ENCODE assay signal across 1 cellular context in genomic region chr2:82789886-82790276, GRCh38.
TF ChIP-seq lines count a peak whose summit lies in the region.

No MANE protein-coding gene starts in this region.

TF ChIP-seq in A549, 52 proteins besides CTCF, POLR2A, EP300 and RAD21:
- no peak for TF ChIP-seq KDM5A (IDR thresholded peaks at IDR 0.05)
